19 cellular contexts compared by ENCODE assay signal in the genomic region with DNA sequence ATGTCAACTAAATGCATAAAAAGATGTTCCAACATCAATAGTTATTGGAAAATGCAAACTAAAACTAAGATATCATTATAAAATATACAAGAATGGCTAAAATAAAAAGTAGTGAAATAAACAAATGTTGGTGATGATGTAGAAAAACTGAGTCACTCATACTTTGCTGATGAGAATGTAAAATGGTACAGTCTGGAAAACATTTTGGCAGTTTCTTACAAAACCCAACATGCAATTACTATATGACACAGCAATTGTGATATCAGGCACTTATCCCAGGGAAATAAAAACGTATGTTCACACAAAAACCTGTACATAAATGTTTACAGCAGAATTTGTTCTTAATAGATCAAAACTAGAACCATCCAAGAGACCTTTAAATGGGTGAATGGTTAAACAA.
DNase-seq lines count a peak whose midpoint lies in the region; ATAC-seq, FAIRE-seq and TF ChIP-seq lines count a peak whose summit lies in the region.
"Had no signal": no experiment of that assay in that cellular context is flagged by ENCODE, and none has a peak within 500 bp of the region (broad histone marks: within the 10 kb centered on the region; RNA-seq: fewer than 3 reads in every experiment).

No MANE protein-coding gene starts in this region.

- no peaks in the 10 kb centered on the region for H3K27me3 Mint-ChIP-seq in activated naive CD8-positive, alpha-beta T cell treated with anti-CD3 and anti-CD28 coated beads, Interleukin-2, amount 50 U/mL, for 24 hours

- H3K27ac Mint-ChIP-seq in activated naive CD8-positive, alpha-beta T cell treated with anti-CD3 and anti-CD28 coated beads, Interleukin-2, amount 50 U/mL, for 24 hours: no peak overlapping the region
- H3K27ac Mint-ChIP-seq: CD4-positive, alpha-beta T cell; H9 had no signal

- TF ChIP-seq CTCF in fibroblast of the aortic adventitia (IDR thresholded peaks at IDR 0.05; ENCODE audit: insufficient read depth, low read length): no peak

- H3K4me3 Mint-ChIP-seq in activated naive CD8-positive, alpha-beta T cell treated with anti-CD3 and anti-CD28 coated beads, Interleukin-2, amount 50 U/mL, for 24 hours: no peak overlapping the region
- H3K4me3 Mint-ChIP-seq: B cell; CD4-positive, alpha-beta T cell; H9 had no signal

- ATAC-seq in left colon (no peak), GM18520 (IDR thresholded peaks at IDR 0.05; ENCODE audit: unreplicated experiment) (no peak), HG02798 (IDR thresholded peaks at IDR 0.05; ENCODE audit: poor library complexity, unreplicated experiment) (no peak)
- ATAC-seq in activated naive CD8-positive, alpha-beta T cell treated with anti-CD3 and anti-CD28 coated beads, Interleukin-2, amount 50 U/mL, for 24 hours: no peak

- no peaks in the 10 kb centered on the region for H3K36me3 Mint-ChIP-seq in activated naive CD8-positive, alpha-beta T cell treated with anti-CD3 and anti-CD28 coated beads, Interleukin-2, amount 50 U/mL, for 24 hours (ENCODE audit: low read depth)

- DNase-seq in ELR (ENCODE audit: low read depth): peak; percentile 43
- peak; percentile 5 for DNase-seq in M059J (ENCODE audit: low read depth)
- peak; percentile 28 for DNase-seq in fibroblast of the aortic adventitia (ENCODE audit: low read depth)
- no peak for DNase-seq in left colon
- no peak for DNase-seq in activated naive CD8-positive, alpha-beta T cell treated with anti-CD3 and anti-CD28 coated beads, Interleukin-2, amount 50 U/mL, for 24 hours
- DNase-seq: ACHN; C1 segment of cervical spinal cord; Calu3; CD4-positive, alpha-beta T cell; DMS79 treated with DMSO at 0.1 percent for 48 hours; GF-D8; GOT3; H9; KBM-7 had no signal

- intact Hi-C loops in left colon (cut with DNase I, micrococcal nuclease): no loop called here

- H3K4me1 Mint-ChIP-seq in activated naive CD8-positive, alpha-beta T cell treated with anti-CD3 and anti-CD28 coated beads, Interleukin-2, amount 50 U/mL, for 24 hours: no peaks in the 10 kb centered on the region
- H3K4me1 Mint-ChIP-seq: B cell, H9 had no signal

- peak; percentile 4 for FAIRE-seq in endometrium (lab: Jason Lieb, UNC)
- FAIRE-seq: GM18507 had no signal

- no peak overlapping the region for H3K4me3 ChIP-seq in fibroblast of the aortic adventitia (ENCODE audit: low read depth, low read length)

- H3K9me3 Mint-ChIP-seq in activated naive CD8-positive, alpha-beta T cell treated with anti-CD3 and anti-CD28 coated beads, Interleukin-2, amount 50 U/mL, for 24 hours: no peaks in the 10 kb centered on the region
- H3K9me3 Mint-ChIP-seq: CD4-positive, alpha-beta T cell had no signal

Comparison
In these comparisons a context has a peak if more than half of its experiments do, and no peak if none do; other contexts are left out.
1. DNase-seq: peak in ELR (single experiment), M059J (single experiment) and fibroblast of the aortic adventitia (single experiment); none in left colon (0 of 2) and activated naive CD8-positive, alpha-beta T cell treated with anti-CD3 and anti-CD28 coated beads, Interleukin-2, amount 50 U/mL, for 24 hours (single experiment).